ENCODE assay signal across 10 cellular contexts in the genomic region with DNA sequence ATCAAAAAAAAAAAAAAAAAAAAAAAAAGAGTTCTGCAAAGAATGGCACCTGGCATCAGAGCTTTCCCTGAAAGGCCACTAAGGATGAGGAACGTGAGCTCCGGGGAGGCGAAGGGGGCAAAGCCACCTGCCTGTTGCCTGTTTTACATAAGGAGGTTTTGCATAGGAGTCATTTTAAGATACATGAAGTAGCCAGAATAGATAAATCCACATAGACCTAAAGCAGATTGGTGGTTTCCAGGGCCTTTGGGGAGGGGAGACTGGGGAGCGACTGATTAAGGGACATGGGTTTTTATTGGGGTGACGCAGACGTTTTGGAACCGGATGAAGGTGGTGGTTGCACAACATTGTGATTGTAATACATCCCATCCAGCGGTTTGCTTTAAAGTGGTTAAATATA. TPM values are rescaled to one million over a fixed set of nuclear protein-coding genes. Genes with fewer than 3 reads are reported as not detected.
A peak's percentile ranks its signal among the peaks of the same experiment; 100 is the strongest.
DNase-seq lines count a peak whose midpoint lies in the region; ATAC-seq and TF ChIP-seq lines count a peak whose summit lies in the region.
"Had no signal": no experiment of that assay in that cellular context is flagged by ENCODE, and none has a peak within 500 bp of the region (broad histone marks: within the 10 kb centered on the region; RNA-seq: fewer than 3 reads in every experiment).

No MANE protein-coding gene starts in this region.

- H3K27me3 ChIP-seq in GM06990 (replicated peaks; ENCODE audit: control insufficient read depth, insufficient read depth, low read length) = no peaks in the 10 kb centered on the region

- H3K27me3 Mint-ChIP-seq in immature natural killer cell (ENCODE audit: low read depth in 3 of 3) = peaks cover 0 to 3% (median 3%) of the 10 kb centered on the region in 3 donors
- H3K27me3 Mint-ChIP-seq: progenitor cell of endocrine pancreas had no signal

- peaks cover 28% of the 10 kb centered on the region for H3K36me3 ChIP-seq in GM06990 (ENCODE audit: control insufficient read depth, insufficient read depth, low read length)

- no peak for TF ChIP-seq CTCF in GM06990 (IDR thresholded peaks at IDR 0.05; ENCODE audit: insufficient read depth, low read length, poor library complexity, severe bottlenecking)

- H3K4me3 Mint-ChIP-seq in immature natural killer cell = peak overlapping the region in 3 of 5 donors; percentile 1 to 13 (median 4)

- no peaks in the 10 kb centered on the region for H3K36me3 Mint-ChIP-seq in immature natural killer cell

- H3K4me1 Mint-ChIP-seq in immature natural killer cell = peaks cover 81 to 91% of the 10 kb centered on the region in 2 donors

- H3K4me3 ChIP-seq in GM06990 (replicated peaks; ENCODE audit: low read depth, low read length) = peak overlapping the region; percentile 100

- DNase-seq in GM06990 (ENCODE audit: extremely low read depth, insufficient read length) = peak; percentile 75
- peak in 1 of 3 donors; percentile 4 for DNase-seq in immature natural killer cell
- no peak for DNase-seq in NCI-H2081 (lab: John Stamatoyannopoulos, UW)
- no peak for DNase-seq in activated gamma-delta T cell treated with Interleukin-2 at 50 U/mL for 16 hours
- no peak for DNase-seq in NCI-H128 (lab: John Stamatoyannopoulos, UW; ENCODE audit: unreplicated experiment)
- no peak for DNase-seq in RPMI8226
- DNase-seq: NCI-H345 had no signal

- H3K9me3 Mint-ChIP-seq in immature natural killer cell = no peaks in the 10 kb centered on the region

- ATAC-seq in GM21423 (IDR thresholded peaks at IDR 0.05; ENCODE audit: unreplicated experiment) (peak; percentile 36), HG03558 (IDR thresholded peaks at IDR 0.05; ENCODE audit: extremely low read depth, unreplicated experiment) (peak; percentile 60)

- H3K27ac Mint-ChIP-seq in immature natural killer cell = peak overlapping the region in 4 of 6 donors; percentile 31 to 80 (median 42)
- H3K27ac Mint-ChIP-seq: progenitor cell of endocrine pancreas had no signal

RNA-seq across cellular contexts. Expression of gene NEK6, which starts 7.1 kb away (rescaled TPM):
- 10 to 100 TPM in 2 of 3 donors, 1 to 10 TPM in 1; 8.8 to 18.0 (median 13.8) TPM for polyA plus RNA-seq in immature natural killer cell
